In genomic region chr11:76782526-76783293, GRCh38 we compare ENCODE assay signal across 1 cellular context.
TF ChIP-seq lines count a peak whose summit lies in the region.

No MANE protein-coding gene starts in this region.

TF ChIP-seq in K562, 482 proteins besides CTCF, POLR2A, EP300 and RAD21 (continued from another document and continues in another):
- no peak for TF ChIP-seq MAFG (tag; conservative IDR thresholded peaks at IDR 0.05)
- no peak for TF ChIP-seq C11orf30 (IDR thresholded peaks at IDR 0.05; ENCODE audit: low read depth)
- no peak for TF ChIP-seq ZNF408 (CRISPR knock-in tag; IDR thresholded peaks at IDR 0.05; ENCODE audit: low read depth)
- TF ChIP-seq ZNF274 (IDR thresholded peaks at IDR 0.05; ENCODE audit: borderline replicate concordance, low read depth, low read length): no peak
- TF ChIP-seq, protein P1, sequence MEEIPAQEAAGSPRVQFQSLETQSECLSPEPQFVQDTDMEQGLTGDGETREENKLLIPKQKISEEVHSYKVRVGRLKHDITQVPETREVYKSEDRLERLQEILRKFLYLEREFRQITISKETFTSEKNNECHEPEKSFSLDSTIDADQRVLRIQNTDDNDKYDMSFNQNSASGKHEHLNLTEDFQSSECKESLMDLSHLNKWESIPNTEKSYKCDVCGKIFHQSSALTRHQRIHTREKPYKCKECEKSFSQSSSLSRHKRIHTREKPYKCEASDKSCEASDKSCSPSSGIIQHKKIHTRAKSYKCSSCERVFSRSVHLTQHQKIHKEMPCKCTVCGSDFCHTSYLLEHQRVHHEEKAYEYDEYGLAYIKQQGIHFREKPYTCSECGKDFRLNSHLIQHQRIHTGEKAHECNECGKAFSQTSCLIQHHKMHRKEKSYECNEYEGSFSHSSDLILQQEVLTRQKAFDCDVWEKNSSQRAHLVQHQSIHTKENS (CRISPR knock-in tag; IDR thresholded peaks at IDR 0.05): no peak
- TF ChIP-seq GATA2 (CRISPR knock-in tag; IDR thresholded peaks at IDR 0.05): no peak
- no peak for TF ChIP-seq ZFP91 (CRISPR knock-in tag; IDR thresholded peaks at IDR 0.05)
- TF ChIP-seq, protein P2, sequence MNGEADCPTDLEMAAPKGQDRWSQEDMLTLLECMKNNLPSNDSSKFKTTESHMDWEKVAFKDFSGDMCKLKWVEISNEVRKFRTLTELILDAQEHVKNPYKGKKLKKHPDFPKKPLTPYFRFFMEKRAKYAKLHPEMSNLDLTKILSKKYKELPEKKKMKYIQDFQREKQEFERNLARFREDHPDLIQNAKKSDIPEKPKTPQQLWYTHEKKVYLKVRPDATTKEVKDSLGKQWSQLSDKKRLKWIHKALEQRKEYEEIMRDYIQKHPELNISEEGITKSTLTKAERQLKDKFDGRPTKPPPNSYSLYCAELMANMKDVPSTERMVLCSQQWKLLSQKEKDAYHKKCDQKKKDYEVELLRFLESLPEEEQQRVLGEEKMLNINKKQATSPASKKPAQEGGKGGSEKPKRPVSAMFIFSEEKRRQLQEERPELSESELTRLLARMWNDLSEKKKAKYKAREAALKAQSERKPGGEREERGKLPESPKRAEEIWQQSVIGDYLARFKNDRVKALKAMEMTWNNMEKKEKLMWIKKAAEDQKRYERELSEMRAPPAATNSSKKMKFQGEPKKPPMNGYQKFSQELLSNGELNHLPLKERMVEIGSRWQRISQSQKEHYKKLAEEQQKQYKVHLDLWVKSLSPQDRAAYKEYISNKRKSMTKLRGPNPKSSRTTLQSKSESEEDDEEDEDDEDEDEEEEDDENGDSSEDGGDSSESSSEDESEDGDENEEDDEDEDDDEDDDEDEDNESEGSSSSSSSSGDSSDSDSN (IDR thresholded peaks at IDR 0.05; ENCODE audit: borderline replicate concordance in 1 of 2, low read depth in 2 of 2, low read length in 2 of 2): no peak; a peak in 1 of 4 replicates
- TF ChIP-seq ZNF282 (CRISPR knock-in tag; IDR thresholded peaks at IDR 0.05): no peak
- no peak for TF ChIP-seq RBM34 (IDR thresholded peaks at IDR 0.05; ENCODE audit: borderline replicate concordance, insufficient read depth, low read length)
- peak in 1 of 2 experiments; percentile 10; a peak in 1 of 3 replicates for TF ChIP-seq CBX3 (IDR thresholded peaks at IDR 0.05; ENCODE audit: borderline replicate concordance in 1 of 2, low read length in 2 of 2)
- TF ChIP-seq SMAD2 (IDR thresholded peaks at IDR 0.05; ENCODE audit: low read depth, low read length): no peak
- TF ChIP-seq ZBTB1 (CRISPR knock-in tag; IDR thresholded peaks at IDR 0.05; ENCODE audit: borderline replicate concordance, low read depth): no peak
- peak; percentile 78 for TF ChIP-seq CTBP1 (IDR thresholded peaks at IDR 0.05; ENCODE audit: borderline replicate concordance)
- TF ChIP-seq TCF3 (CRISPR knock-in tag; IDR thresholded peaks at IDR 0.05): 0 out of 2 replicates have a peak, but pooled peaks have one; percentile 30
- peak; percentile 40; the same call in 1 of the 2 replicates for TF ChIP-seq ELF1 (tag; IDR thresholded peaks at IDR 0.05)
- no peak for TF ChIP-seq ZBTB8A (IDR thresholded peaks at IDR 0.05; ENCODE audit: partially characterized antibody)
- TF ChIP-seq, protein P3, sequence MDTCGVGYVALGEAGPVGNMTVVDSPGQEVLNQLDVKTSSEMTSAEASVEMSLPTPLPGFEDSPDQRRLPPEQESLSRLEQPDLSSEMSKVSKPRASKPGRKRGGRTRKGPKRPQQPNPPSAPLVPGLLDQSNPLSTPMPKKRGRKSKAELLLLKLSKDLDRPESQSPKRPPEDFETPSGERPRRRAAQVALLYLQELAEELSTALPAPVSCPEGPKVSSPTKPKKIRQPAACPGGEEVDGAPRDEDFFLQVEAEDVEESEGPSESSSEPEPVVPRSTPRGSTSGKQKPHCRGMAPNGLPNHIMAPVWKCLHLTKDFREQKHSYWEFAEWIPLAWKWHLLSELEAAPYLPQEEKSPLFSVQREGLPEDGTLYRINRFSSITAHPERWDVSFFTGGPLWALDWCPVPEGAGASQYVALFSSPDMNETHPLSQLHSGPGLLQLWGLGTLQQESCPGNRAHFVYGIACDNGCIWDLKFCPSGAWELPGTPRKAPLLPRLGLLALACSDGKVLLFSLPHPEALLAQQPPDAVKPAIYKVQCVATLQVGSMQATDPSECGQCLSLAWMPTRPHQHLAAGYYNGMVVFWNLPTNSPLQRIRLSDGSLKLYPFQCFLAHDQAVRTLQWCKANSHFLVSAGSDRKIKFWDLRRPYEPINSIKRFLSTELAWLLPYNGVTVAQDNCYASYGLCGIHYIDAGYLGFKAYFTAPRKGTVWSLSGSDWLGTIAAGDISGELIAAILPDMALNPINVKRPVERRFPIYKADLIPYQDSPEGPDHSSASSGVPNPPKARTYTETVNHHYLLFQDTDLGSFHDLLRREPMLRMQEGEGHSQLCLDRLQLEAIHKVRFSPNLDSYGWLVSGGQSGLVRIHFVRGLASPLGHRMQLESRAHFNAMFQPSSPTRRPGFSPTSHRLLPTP (IDR thresholded peaks at IDR 0.05; ENCODE audit: borderline replicate concordance, extremely low read depth, insufficient read length): no peak
- TF ChIP-seq KAT2B (IDR thresholded peaks at IDR 0.05; ENCODE audit: low read depth, low read length): no peak
- peak; percentile 97 for TF ChIP-seq CCNT2 (IDR thresholded peaks at IDR 0.05; ENCODE audit: borderline replicate concordance, extremely low read depth, insufficient read length, low read depth, low read length)
- no peak for TF ChIP-seq POLR2H (tag; IDR thresholded peaks at IDR 0.05; ENCODE audit: low read depth)
- TF ChIP-seq EWSR1 (IDR thresholded peaks at IDR 0.05; ENCODE audit: borderline replicate concordance, low read depth, partially characterized antibody): no peak
- no peak for TF ChIP-seq ATF4 (CRISPR knock-in tag; IDR thresholded peaks at IDR 0.05)
- peak; percentile 35; the same call in 1 of the 2 replicates for TF ChIP-seq HLTF (IDR thresholded peaks at IDR 0.05)
- no peak for TF ChIP-seq E2F3 (CRISPR knock-in tag; IDR thresholded peaks at IDR 0.05)
- peak; percentile 51 for TF ChIP-seq JUND (IDR thresholded peaks at IDR 0.05; ENCODE audit: borderline replicate concordance, low read depth, low read length)
- TF ChIP-seq JUND (tag; IDR thresholded peaks at IDR 0.05; ENCODE audit: borderline replicate concordance, low read depth, low read length): no peak; the same call in 2 of the 3 replicates
- no peak for TF ChIP-seq FOXA1 (IDR thresholded peaks at IDR 0.05; ENCODE audit: borderline replicate concordance)
- TF ChIP-seq, protein P4, sequence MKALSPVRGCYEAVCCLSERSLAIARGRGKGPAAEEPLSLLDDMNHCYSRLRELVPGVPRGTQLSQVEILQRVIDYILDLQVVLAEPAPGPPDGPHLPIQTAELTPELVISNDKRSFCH (CRISPR knock-in tag; IDR thresholded peaks at IDR 0.05): no peak
- TF ChIP-seq, protein P4 (tag; IDR thresholded peaks at IDR 0.05): no peak
- TF ChIP-seq ZNF232 (CRISPR knock-in tag; IDR thresholded peaks at IDR 0.05): no peak
- TF ChIP-seq MXI1 (IDR thresholded peaks at IDR 0.05; ENCODE audit: low read depth, low read length): no peak
- no peak for TF ChIP-seq ARID3B (CRISPR knock-in tag; IDR thresholded peaks at IDR 0.05; ENCODE audit: borderline replicate concordance)
- TF ChIP-seq MEF2D (tag; conservative IDR thresholded peaks at IDR 0.05; ENCODE audit: low read depth): no peak
- peak; percentile 63 for TF ChIP-seq ARID1B (IDR thresholded peaks at IDR 0.05)
- no peak for TF ChIP-seq PHTF2 (CRISPR knock-in tag; IDR thresholded peaks at IDR 0.05)
- TF ChIP-seq NCOA4 (IDR thresholded peaks at IDR 0.05; ENCODE audit: partially characterized antibody): no peak
- no peak for TF ChIP-seq ZC3H8 (IDR thresholded peaks at IDR 0.05)
- TF ChIP-seq ZKSCAN1 (IDR thresholded peaks at IDR 0.05; ENCODE audit: low read depth, low read length): no peak
- no peak for TF ChIP-seq POLR3G (IDR thresholded peaks at IDR 0.05; ENCODE audit: extremely low read depth, insufficient read length, insufficient replicate concordance)
- no peak for TF ChIP-seq PTTG1 (tag; IDR thresholded peaks at IDR 0.05; ENCODE audit: low read depth)
- peak in 1 of 2 experiments; percentile 28; a peak in 1 of 4 replicates for TF ChIP-seq CSDE1 (IDR thresholded peaks at IDR 0.05)
- TF ChIP-seq JUNB (CRISPR knock-in tag; conservative IDR thresholded peaks at IDR 0.05): no peak
- 0 out of 2 replicates have a peak, but pooled peaks have one; percentile 43 for TF ChIP-seq CC2D1A (IDR thresholded peaks at IDR 0.05)
- TF ChIP-seq, protein P5, sequence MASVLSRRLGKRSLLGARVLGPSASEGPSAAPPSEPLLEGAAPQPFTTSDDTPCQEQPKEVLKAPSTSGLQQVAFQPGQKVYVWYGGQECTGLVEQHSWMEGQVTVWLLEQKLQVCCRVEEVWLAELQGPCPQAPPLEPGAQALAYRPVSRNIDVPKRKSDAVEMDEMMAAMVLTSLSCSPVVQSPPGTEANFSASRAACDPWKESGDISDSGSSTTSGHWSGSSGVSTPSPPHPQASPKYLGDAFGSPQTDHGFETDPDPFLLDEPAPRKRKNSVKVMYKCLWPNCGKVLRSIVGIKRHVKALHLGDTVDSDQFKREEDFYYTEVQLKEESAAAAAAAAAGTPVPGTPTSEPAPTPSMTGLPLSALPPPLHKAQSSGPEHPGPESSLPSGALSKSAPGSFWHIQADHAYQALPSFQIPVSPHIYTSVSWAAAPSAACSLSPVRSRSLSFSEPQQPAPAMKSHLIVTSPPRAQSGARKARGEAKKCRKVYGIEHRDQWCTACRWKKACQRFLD (CRISPR knock-in tag; IDR thresholded peaks at IDR 0.05): no peak
- peak; percentile 89 for TF ChIP-seq DPF2 (IDR thresholded peaks at IDR 0.05)
- TF ChIP-seq CREBBP (IDR thresholded peaks at IDR 0.05; ENCODE audit: low read depth, low read length): no peak
- peak; percentile 62 for TF ChIP-seq EP400 (IDR thresholded peaks at IDR 0.05)
- TF ChIP-seq NFIX (CRISPR knock-in tag; IDR thresholded peaks at IDR 0.05; ENCODE audit: low read depth): no peak
- TF ChIP-seq ZNF707 (CRISPR knock-in tag; conservative IDR thresholded peaks at IDR 0.05): no peak
- no peak for TF ChIP-seq ZNF699 (CRISPR knock-in tag; IDR thresholded peaks at IDR 0.05; ENCODE audit: insufficient replicate concordance)
- no peak for TF ChIP-seq ZKSCAN8 (CRISPR knock-in tag; IDR thresholded peaks at IDR 0.05)
- TF ChIP-seq SMARCA4 (IDR thresholded peaks at IDR 0.05): peak; percentile 64; the same call in 1 of the 2 replicates
- no peak for TF ChIP-seq ZNF644 (tag; IDR thresholded peaks at IDR 0.05; ENCODE audit: low read depth)
- TF ChIP-seq, protein P6, sequence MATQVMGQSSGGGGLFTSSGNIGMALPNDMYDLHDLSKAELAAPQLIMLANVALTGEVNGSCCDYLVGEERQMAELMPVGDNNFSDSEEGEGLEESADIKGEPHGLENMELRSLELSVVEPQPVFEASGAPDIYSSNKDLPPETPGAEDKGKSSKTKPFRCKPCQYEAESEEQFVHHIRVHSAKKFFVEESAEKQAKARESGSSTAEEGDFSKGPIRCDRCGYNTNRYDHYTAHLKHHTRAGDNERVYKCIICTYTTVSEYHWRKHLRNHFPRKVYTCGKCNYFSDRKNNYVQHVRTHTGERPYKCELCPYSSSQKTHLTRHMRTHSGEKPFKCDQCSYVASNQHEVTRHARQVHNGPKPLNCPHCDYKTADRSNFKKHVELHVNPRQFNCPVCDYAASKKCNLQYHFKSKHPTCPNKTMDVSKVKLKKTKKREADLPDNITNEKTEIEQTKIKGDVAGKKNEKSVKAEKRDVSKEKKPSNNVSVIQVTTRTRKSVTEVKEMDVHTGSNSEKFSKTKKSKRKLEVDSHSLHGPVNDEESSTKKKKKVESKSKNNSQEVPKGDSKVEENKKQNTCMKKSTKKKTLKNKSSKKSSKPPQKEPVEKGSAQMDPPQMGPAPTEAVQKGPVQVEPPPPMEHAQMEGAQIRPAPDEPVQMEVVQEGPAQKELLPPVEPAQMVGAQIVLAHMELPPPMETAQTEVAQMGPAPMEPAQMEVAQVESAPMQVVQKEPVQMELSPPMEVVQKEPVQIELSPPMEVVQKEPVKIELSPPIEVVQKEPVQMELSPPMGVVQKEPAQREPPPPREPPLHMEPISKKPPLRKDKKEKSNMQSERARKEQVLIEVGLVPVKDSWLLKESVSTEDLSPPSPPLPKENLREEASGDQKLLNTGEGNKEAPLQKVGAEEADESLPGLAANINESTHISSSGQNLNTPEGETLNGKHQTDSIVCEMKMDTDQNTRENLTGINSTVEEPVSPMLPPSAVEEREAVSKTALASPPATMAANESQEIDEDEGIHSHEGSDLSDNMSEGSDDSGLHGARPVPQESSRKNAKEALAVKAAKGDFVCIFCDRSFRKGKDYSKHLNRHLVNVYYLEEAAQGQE (CRISPR knock-in tag; IDR thresholded peaks at IDR 0.05; ENCODE audit: low read depth): no peak
- TF ChIP-seq ARHGAP35 (IDR thresholded peaks at IDR 0.05; ENCODE audit: partially characterized antibody): no peak
- TF ChIP-seq KHSRP (IDR thresholded peaks at IDR 0.05): no peak
- no peak for TF ChIP-seq NFXL1 (CRISPR knock-in tag; IDR thresholded peaks at IDR 0.05)
